ENCODE assay signal across 25 cellular contexts in the genomic region with DNA sequence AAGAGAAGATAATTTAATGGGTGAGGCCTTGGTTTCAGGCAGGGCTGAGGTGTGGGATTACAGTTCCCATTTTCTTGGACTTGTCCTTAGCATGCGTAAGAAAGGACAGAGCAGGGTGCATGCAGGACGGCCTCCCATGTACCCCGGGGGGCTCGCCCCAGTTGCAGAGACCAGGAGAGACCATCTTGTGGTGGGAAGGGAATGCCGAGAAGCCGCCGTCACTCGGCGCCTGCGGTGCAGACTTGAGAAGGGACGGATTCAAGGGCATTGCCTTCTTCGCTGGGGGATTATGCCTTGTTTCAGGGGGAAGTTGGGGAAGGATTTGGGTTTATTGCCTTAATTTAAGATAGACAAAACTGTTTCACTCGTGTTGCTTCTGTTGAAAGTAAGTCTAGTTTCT.
"Had no signal": no experiment of that assay in that cellular context is flagged by ENCODE, and none has a peak within 500 bp of the region (broad histone marks: within the 10 kb centered on the region; RNA-seq: fewer than 3 reads in every experiment).

No MANE protein-coding gene starts in this region.

- DNase-seq: IMR-90, Karpas-422, KG1, MG63, NCI-H1092, NCI-H1105 treated with DMSO at 0.1 percent for 48 hours, NCI-H1417 treated with DMSO at 0.1 percent for 48 hours, NCI-H146, NCI-H187, NCI-H2029, NCI-H2081 treated with DMSO at 0.1 percent for 48 hours, NCI-H2171, NCI-H226, NCI-H446, NCI-H510A, NCI-H524 treated with DMSO at 0.1 percent for 48 hours, NCI-H69, NCI-H774, PC-3, SHP77 treated with DMSO at 0.1 percent for 48 hours, SJCRH30 had no signal

- H3K4me3 ChIP-seq: MG63, SJCRH30 had no signal

- H3K27ac ChIP-seq: RWPE1, SJCRH30 had no signal

- ATAC-seq: HepG2, Panc1, PC-3, SK-N-SH treated with all-trans-retinoic acid at 6 μM for 48 hours had no signal

- H3K9me3 ChIP-seq: MG63, SJCRH30 had no signal

- H3K36me3 ChIP-seq: MG63, SJCRH30 had no signal

- H3K27me3 ChIP-seq: MG63, SJCRH30 had no signal

- H3K4me1 ChIP-seq: SJCRH30 had no signal
